Comparison of ENCODE assay signal across 12 cellular contexts in genomic region chr5:33890633-33891032, GRCh38. TPM values are rescaled to one million over a fixed set of nuclear protein-coding genes. Genes with fewer than 3 reads are reported as not detected.
A peak's percentile ranks its signal among the peaks of the same experiment; 100 is the strongest.
DNase-seq lines count a peak whose midpoint lies in the region; ATAC-seq and TF ChIP-seq lines count a peak whose summit lies in the region.
"Had no signal": no experiment of that assay in that cellular context is flagged by ENCODE, and none has a peak within 500 bp of the region (broad histone marks: within the 10 kb centered on the region; RNA-seq: fewer than 3 reads in every experiment).

No MANE protein-coding gene starts in this region.

- ATAC-seq in HG02870 (IDR thresholded peaks at IDR 0.05; ENCODE audit: unreplicated experiment) (peak; percentile 37), GM21737 (IDR thresholded peaks at IDR 0.05; ENCODE audit: unreplicated experiment) (no peak)
- ATAC-seq: naive thymus-derived CD8-positive, alpha-beta T cell; Panc1 had no signal

- H3K27ac ChIP-seq in coronary artery: peak overlapping the region in 1 of 2 donors; percentile 49

- DNase-seq in ELF-1 (ENCODE audit: low read depth, low spot score) (peak; percentile 50), coronary artery (ENCODE audit: low spot score) (no peak), myocyte (ENCODE audit: low read depth) (peak; percentile 26), NCI-H82 (lab: John Stamatoyannopoulos, UW) (no peak), DMS53 (lab: John Stamatoyannopoulos, UW) (no peak), pons (ENCODE audit: low spot score) (no peak)
- DNase-seq: activated naive CD4-positive, alpha-beta T cell treated with anti-CD3 and anti-CD28 coated beads, Interleukin-2, amount 50 U/mL, for 16 hours; DMS79; naive thymus-derived CD8-positive, alpha-beta T cell had no signal

- TF ChIP-seq CTCF in coronary artery (IDR thresholded peaks at IDR 0.05): no peak

- peak overlapping the region; percentile 83 for H3K4me3 ChIP-seq in coronary artery

RNA-seq across cellular contexts. Expression of gene ADAMTS12, which starts 1.2 kb away (rescaled TPM):
- total RNA-seq in myocyte: 21.4 and 22.0 TPM in 2 replicates
- polyA plus RNA-seq in myocyte (2012): 88.1 TPM
- polyA plus RNA-seq: naive thymus-derived CD8-positive, alpha-beta T cell had no signal

RNA-seq across cellular contexts. Expression of gene RXFP3, which starts 45.6 kb away (rescaled TPM):
- total RNA-seq in myocyte: not detected in 2 replicates
- not detected for polyA plus RNA-seq in myocyte (2012)
- total RNA-seq: naive thymus-derived CD8-positive, alpha-beta T cell had no signal
- polyA plus RNA-seq: naive thymus-derived CD8-positive, alpha-beta T cell had no signal

Comparison
In these comparisons a context has a peak if more than half of its experiments do, and no peak if none do; other contexts are left out.
1. DNase-seq: peak in ELF-1 (single experiment) and myocyte (single experiment); none in coronary artery (single experiment), NCI-H82 (single experiment), DMS53 (single experiment) and pons (single experiment).